8 cellular contexts compared by ENCODE assay signal in genomic region chr14:56004807-56005579, GRCh38.
DNase-seq lines count a peak whose midpoint lies in the region; ATAC-seq and TF ChIP-seq lines count a peak whose summit lies in the region.

No MANE protein-coding gene starts in this region.

- H3K4me3 ChIP-seq in CD8-positive, alpha-beta memory T cell (ENCODE audit: low read length) = no peak overlapping the region
- H3K4me3 ChIP-seq in sigmoid colon = peak overlapping the region in 2 of 4 donors; percentile 11 to 12

- peak overlapping the region in 6 of 7 donors; percentile 2 to 83 (median 64) for H3K4me3 Mint-ChIP-seq in CD8-positive, alpha-beta memory T cell
- no peak overlapping the region for H3K4me3 Mint-ChIP-seq in activated CD8-positive, alpha-beta T cell treated with anti-CD3 and anti-CD28 coated beads for 36 hours

- intact Hi-C loops in activated CD8-positive, alpha-beta T cell treated with anti-CD3 and anti-CD28 coated beads for 36 hours (cut with micrococcal nuclease) = loop anchor here (10.0 kb wide), 1 partner anchor 200 kb away; no protein-coding TSS in a partner anchor
- intact Hi-C loops in Right ventricle myocardium superior (cut with DNase I) (no loop called here), sigmoid colon (cut with DNase I) (no loop called here)

- H3K27ac Mint-ChIP-seq in CD8-positive, alpha-beta memory T cell = peak overlapping the region in 2 of 8 donors; percentile 16 to 22
- H3K27ac Mint-ChIP-seq in activated CD8-positive, alpha-beta T cell treated with anti-CD3 and anti-CD28 coated beads for 36 hours = no peak overlapping the region

- H3K27ac ChIP-seq in CD8-positive, alpha-beta memory T cell (ENCODE audit: low read depth, low read length) = no peak overlapping the region
- H3K27ac ChIP-seq in sigmoid colon = peak overlapping the region in 3 of 4 donors; percentile 11 to 29 (median 28)

- H3K36me3 Mint-ChIP-seq in CD8-positive, alpha-beta memory T cell = peaks cover 0 to 6% (median 0%) of the 10 kb centered on the region in 3 donors
- H3K36me3 Mint-ChIP-seq in activated CD8-positive, alpha-beta T cell treated with anti-CD3 and anti-CD28 coated beads for 36 hours (ENCODE audit: low read depth) = no peaks in the 10 kb centered on the region

- H3K4me1 Mint-ChIP-seq in CD8-positive, alpha-beta memory T cell = peaks cover 32 to 35% (median 33%) of the 10 kb centered on the region in 3 donors
- H3K4me1 Mint-ChIP-seq in activated CD8-positive, alpha-beta T cell treated with anti-CD3 and anti-CD28 coated beads for 36 hours (ENCODE audit: low read depth) = peaks cover 39% of the 10 kb centered on the region

- peaks cover 0 to 26% (median 4%) of the 10 kb centered on the region in 5 donors for H3K9me3 Mint-ChIP-seq in CD8-positive, alpha-beta memory T cell
- peaks cover 4% of the 10 kb centered on the region for H3K9me3 Mint-ChIP-seq in activated CD8-positive, alpha-beta T cell treated with anti-CD3 and anti-CD28 coated beads for 36 hours

- peaks cover 20 to 48% of the 10 kb centered on the region in 2 donors for H3K27me3 Mint-ChIP-seq in CD8-positive, alpha-beta memory T cell
- H3K27me3 Mint-ChIP-seq in activated CD8-positive, alpha-beta T cell treated with anti-CD3 and anti-CD28 coated beads for 36 hours = peaks cover 54% of the 10 kb centered on the region

- peak; percentile 65 for ATAC-seq in GM19468 (IDR thresholded peaks at IDR 0.05; ENCODE audit: extremely low read depth, unreplicated experiment)
- peak; percentile 65 for ATAC-seq in activated CD8-positive, alpha-beta T cell treated with anti-CD3 and anti-CD28 coated beads for 36 hours
- peak; percentile 84 for ATAC-seq in Right ventricle myocardium superior (ENCODE audit: poor library complexity)
- ATAC-seq in GM21717 (IDR thresholded peaks at IDR 0.05; ENCODE audit: unreplicated experiment) = no peak

- TF ChIP-seq EP300 in sigmoid colon (IDR thresholded peaks at IDR 0.05) = no peak

- POLR2A ChIA-PET in CD8-positive, alpha-beta memory T cell (lab: Charles Lee) = no interaction called here
- POLR2A ChIA-PET in activated CD8-positive, alpha-beta T cell treated with anti-CD3 and anti-CD28 coated beads for 36 hours (lab: Charles Lee) = no interaction called here

- CTCF ChIA-PET in CD8-positive, alpha-beta memory T cell (lab: Charles Lee) = no interaction called here
- CTCF ChIA-PET in activated CD8-positive, alpha-beta T cell treated with anti-CD3 and anti-CD28 coated beads for 36 hours (lab: Charles Lee) = no interaction called here

- peaks cover 3% of the 10 kb centered on the region for H3K27me3 ChIP-seq in CD8-positive, alpha-beta memory T cell (ENCODE audit: insufficient read depth, low read length, poor library complexity, severe bottlenecking)
- no peaks in the 10 kb centered on the region for H3K27me3 ChIP-seq in sigmoid colon

- H3K36me3 ChIP-seq in CD8-positive, alpha-beta memory T cell (ENCODE audit: insufficient read depth, low read length) = no peaks in the 10 kb centered on the region
- no peaks in the 10 kb centered on the region for H3K36me3 ChIP-seq in sigmoid colon

- H3K9me3 ChIP-seq in CD8-positive, alpha-beta memory T cell (ENCODE audit: low read length) = peaks cover 3% of the 10 kb centered on the region
- no peaks in the 10 kb centered on the region for H3K9me3 ChIP-seq in sigmoid colon

- H3K4me1 ChIP-seq in CD8-positive, alpha-beta memory T cell (ENCODE audit: insufficient read depth, low read length) = peaks cover 36% of the 10 kb centered on the region
- H3K4me1 ChIP-seq in sigmoid colon = peaks cover 0 to 13% (median 0%) of the 10 kb centered on the region in 4 donors

- WGBS in sigmoid colon, 2 donors = 4 to 27% methylated on average over 19 of the region's 19 CpGs

- DNase-seq in CD8-positive, alpha-beta memory T cell = peak in 3 of 5 donors; percentile 2 to 44 (median 28)
- DNase-seq in HK-2 (ENCODE audit: unreplicated experiment) (peak; percentile 51), Right ventricle myocardium superior (no peak), sigmoid colon (no peak)
- DNase-seq in activated CD8-positive, alpha-beta T cell treated with anti-CD3 and anti-CD28 coated beads for 36 hours = peak; percentile 66
- DNase-seq in effector CD4-positive, alpha-beta T cell = no peak

- no peak for TF ChIP-seq CTCF in activated CD8-positive, alpha-beta T cell treated with anti-CD3 and anti-CD28 coated beads for 36 hours (IDR thresholded peaks at IDR 0.05)
- TF ChIP-seq CTCF in sigmoid colon (IDR thresholded peaks at IDR 0.05) = no peak

- no peak for TF ChIP-seq POLR2A in sigmoid colon (IDR thresholded peaks at IDR 0.05)

Comparison
In these comparisons a context has a peak if more than half of its experiments do, and no peak if none do; other contexts are left out.
1. DNase-seq: peak in CD8-positive, alpha-beta memory T cell (3 of 5), HK-2 (single experiment) and activated CD8-positive, alpha-beta T cell treated with anti-CD3 and anti-CD28 coated beads for 36 hours (single experiment); none in Right ventricle myocardium superior (single experiment), sigmoid colon (single experiment) and effector CD4-positive, alpha-beta T cell (single experiment).